ENCODE assay signal across 1 cellular context in the genomic region with DNA sequence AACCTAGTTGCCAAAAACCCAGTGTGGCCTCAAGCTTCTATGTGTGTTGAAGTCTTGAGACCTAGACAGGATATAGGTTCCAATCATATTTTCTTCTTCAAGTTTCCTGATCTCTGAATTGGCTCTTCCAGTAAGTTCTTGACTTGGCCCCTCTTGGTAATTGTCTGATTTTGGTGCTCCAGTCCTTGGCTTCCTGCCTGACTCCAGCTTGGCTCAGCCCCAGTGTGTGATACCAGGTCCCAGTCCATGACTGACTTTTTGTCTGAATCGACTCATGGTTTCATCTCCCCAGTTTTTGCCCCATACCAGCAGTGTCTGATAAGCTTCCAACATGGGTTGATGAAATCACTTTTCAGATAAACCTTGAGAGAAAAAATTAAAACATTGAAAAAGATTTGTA.
TF ChIP-seq lines count a peak whose summit lies in the region.

No MANE protein-coding gene starts in this region.

TF ChIP-seq in K562, 482 proteins besides CTCF, POLR2A, EP300 and RAD21:
- TF ChIP-seq, protein P1, sequence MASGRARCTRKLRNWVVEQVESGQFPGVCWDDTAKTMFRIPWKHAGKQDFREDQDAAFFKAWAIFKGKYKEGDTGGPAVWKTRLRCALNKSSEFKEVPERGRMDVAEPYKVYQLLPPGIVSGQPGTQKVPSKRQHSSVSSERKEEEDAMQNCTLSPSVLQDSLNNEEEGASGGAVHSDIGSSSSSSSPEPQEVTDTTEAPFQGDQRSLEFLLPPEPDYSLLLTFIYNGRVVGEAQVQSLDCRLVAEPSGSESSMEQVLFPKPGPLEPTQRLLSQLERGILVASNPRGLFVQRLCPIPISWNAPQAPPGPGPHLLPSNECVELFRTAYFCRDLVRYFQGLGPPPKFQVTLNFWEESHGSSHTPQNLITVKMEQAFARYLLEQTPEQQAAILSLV (tag; IDR thresholded peaks at IDR 0.05): no peak
- TF ChIP-seq, protein P2, sequence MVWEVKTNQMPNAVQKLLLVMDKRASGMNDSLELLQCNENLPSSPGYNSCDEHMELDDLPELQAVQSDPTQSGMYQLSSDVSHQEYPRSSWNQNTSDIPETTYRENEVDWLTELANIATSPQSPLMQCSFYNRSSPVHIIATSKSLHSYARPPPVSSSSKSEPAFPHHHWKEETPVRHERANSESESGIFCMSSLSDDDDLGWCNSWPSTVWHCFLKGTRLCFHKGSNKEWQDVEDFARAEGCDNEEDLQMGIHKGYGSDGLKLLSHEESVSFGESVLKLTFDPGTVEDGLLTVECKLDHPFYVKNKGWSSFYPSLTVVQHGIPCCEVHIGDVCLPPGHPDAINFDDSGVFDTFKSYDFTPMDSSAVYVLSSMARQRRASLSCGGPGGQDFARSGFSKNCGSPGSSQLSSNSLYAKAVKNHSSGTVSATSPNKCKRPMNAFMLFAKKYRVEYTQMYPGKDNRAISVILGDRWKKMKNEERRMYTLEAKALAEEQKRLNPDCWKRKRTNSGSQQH (CRISPR knock-in tag; IDR thresholded peaks at IDR 0.05): no peak
- no peak for TF ChIP-seq MEF2A (IDR thresholded peaks at IDR 0.05; ENCODE audit: control insufficient read depth, low read depth, low read length)
- TF ChIP-seq, protein P3, sequence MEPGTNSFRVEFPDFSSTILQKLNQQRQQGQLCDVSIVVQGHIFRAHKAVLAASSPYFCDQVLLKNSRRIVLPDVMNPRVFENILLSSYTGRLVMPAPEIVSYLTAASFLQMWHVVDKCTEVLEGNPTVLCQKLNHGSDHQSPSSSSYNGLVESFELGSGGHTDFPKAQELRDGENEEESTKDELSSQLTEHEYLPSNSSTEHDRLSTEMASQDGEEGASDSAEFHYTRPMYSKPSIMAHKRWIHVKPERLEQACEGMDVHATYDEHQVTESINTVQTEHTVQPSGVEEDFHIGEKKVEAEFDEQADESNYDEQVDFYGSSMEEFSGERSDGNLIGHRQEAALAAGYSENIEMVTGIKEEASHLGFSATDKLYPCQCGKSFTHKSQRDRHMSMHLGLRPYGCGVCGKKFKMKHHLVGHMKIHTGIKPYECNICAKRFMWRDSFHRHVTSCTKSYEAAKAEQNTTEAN (CRISPR knock-in tag; IDR thresholded peaks at IDR 0.05): no peak
- TF ChIP-seq PCBP2 (IDR thresholded peaks at IDR 0.05; ENCODE audit: low read depth, low read length, poor library complexity, severe bottlenecking): no peak
- TF ChIP-seq NFYB (IDR thresholded peaks at IDR 0.05; ENCODE audit: extremely low read depth, insufficient read length): no peak
- no peak for TF ChIP-seq LEF1 (IDR thresholded peaks at IDR 0.05)
- TF ChIP-seq, protein P4, sequence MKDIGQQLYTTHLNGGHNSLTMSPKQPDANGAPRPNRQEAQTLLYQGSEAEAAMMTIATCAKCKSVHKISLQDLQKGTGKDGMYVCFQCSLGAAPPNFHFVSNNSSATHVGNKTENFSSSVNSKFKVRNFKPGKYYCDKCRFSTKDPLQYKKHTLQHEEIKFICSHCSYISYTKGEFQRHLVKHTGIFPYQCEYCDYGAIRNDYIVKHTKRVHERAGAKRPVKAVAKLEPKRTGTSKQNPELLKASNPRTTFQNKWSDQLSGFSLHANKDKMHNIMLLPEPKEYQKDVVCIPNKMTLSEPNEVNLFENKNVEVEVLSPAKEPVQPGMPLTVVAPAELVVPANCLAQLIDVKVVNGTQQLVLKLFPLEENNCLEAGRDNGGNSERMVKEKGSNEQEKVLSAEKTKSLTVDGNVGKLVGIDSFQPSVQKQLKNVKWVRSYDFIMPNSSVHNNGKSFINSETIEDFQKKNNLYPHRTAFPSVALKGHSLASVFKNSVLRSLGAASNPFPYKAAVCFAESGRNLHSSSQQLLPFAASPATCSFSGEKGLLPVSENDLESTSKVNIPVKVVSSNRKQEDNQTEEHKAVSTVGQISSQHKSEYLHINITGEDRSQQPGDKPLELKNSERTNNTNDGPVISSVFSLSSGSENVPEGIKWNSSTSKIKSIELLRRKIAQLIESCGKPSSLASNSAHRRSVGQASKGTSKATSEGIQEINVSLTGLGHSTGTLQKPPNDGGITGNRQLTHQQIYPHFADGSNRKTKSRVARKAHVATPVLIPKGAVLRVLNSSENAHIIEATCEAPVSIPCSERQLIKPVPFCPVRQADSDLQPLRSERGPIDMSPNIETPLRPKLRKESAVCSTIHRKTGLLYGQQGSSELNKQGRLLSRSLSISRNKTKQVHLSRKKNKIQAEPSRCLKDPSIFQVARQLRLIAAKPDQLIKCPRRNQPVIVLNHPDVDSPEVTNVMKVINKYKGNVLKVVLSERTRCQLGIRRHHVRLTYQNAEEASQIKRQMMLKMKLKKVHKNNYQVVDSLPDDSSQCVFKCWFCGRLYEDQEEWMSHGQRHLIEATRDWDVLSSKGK (CRISPR knock-in tag; IDR thresholded peaks at IDR 0.05): no peak
- no peak for TF ChIP-seq ZFPM2 (CRISPR knock-in tag; IDR thresholded peaks at IDR 0.05)
- TF ChIP-seq RB1 (IDR thresholded peaks at IDR 0.05; ENCODE audit: low read depth): no peak
- TF ChIP-seq ZNF830 (CRISPR knock-in tag; IDR thresholded peaks at IDR 0.05): no peak
- TF ChIP-seq, protein P5, sequence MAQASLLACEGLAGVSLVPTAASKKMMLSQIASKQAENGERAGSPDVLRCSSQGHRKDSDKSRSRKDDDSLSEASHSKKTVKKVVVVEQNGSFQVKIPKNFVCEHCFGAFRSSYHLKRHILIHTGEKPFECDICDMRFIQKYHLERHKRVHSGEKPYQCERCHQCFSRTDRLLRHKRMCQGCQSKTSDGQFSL (CRISPR knock-in tag; IDR thresholded peaks at IDR 0.05): no peak
- TF ChIP-seq, protein P5 (tag; IDR thresholded peaks at IDR 0.05): no peak
- no peak for TF ChIP-seq ZNF311 (CRISPR knock-in tag; IDR thresholded peaks at IDR 0.05)
- TF ChIP-seq POU5F1 (IDR thresholded peaks at IDR 0.05; ENCODE audit: borderline replicate concordance, low read depth, low read length, partially characterized antibody): no peak
